ENCODE assay signal across 1 cellular context in genomic region chr19:38004505-38005223, GRCh38.
TF ChIP-seq lines count a peak whose summit lies in the region.

No MANE protein-coding gene starts in this region.

TF ChIP-seq in liver, 16 proteins besides CTCF, POLR2A, EP300 and RAD21 (continued from another document):
- no peak for TF ChIP-seq ZBTB33 (IDR thresholded peaks at IDR 0.05)
TF ChIP-seq in liver: peak in this region for 2.
